ENCODE assay signal across 15 cellular contexts in genomic region chr7:75773958-75774357, GRCh38. TPM values are rescaled to one million over a fixed set of nuclear protein-coding genes. Genes with fewer than 3 reads are reported as not detected.
DNase-seq lines count a peak whose midpoint lies in the region; ATAC-seq, FAIRE-seq and TF ChIP-seq lines count a peak whose summit lies in the region.
"Not testable (repeated sequence)": the region's sequence is repeated elsewhere in the genome, so short reads cannot be mapped to it uniquely, and the experiment has no call there.
"Had no signal": no experiment of that assay in that cellular context is flagged by ENCODE, and none has a peak within 500 bp of the region (broad histone marks: within the 10 kb centered on the region; RNA-seq: fewer than 3 reads in every experiment).

No MANE protein-coding gene starts in this region.

- not testable (repeated sequence) for H4K20me1 ChIP-seq in K562 (replicated peaks; ENCODE audit: control insufficient read depth, insufficient read depth, low read length)

- BruUV-seq in K562 (replicated peaks; lab: Mats Ljungman, UMichigan), result not testable (repeated sequence)

- H3K4me1 Mint-ChIP-seq in WTC11, result peaks cover 19% of the 10 kb centered on the region
- peaks cover 38% of the 10 kb centered on the region for H3K4me1 Mint-ChIP-seq in stimulated activated naive CD8-positive, alpha-beta T cell treated with anti-CD3 and anti-CD28 coated beads, Interleukin-15, Interleukin-2, amounts not matched to agents 100 ng/mL and 50 ng/mL, for 24 hours (ENCODE audit: low read depth)

- H3K27ac Mint-ChIP-seq in WTC11, result peak overlapping the region; percentile 76; the same call in 1 of the 2 replicates
- peak overlapping the region; percentile 58 for H3K27ac Mint-ChIP-seq in stimulated activated naive CD8-positive, alpha-beta T cell treated with anti-CD3 and anti-CD28 coated beads, Interleukin-15, Interleukin-2, amounts not matched to agents 100 ng/mL and 50 ng/mL, for 24 hours

- H2AFZ ChIP-seq in K562 (ENCODE audit: low read depth, low read length), result peak overlapping the region; percentile 52; the same call in 1 of the 2 replicates

- H3K27ac ChIP-seq in HEK293 (ENCODE audit: extremely low read depth, low read depth, low read length); K562 (ENCODE audit: extremely low read depth, low read depth, low read length): not testable (repeated sequence)

- not testable (repeated sequence) for H3K27me3 ChIP-seq in K562 (ENCODE audit: control insufficient read depth in 2 of 2, insufficient read depth in 2 of 2, low read length in 2 of 2); bronchial epithelial cell (ENCODE audit: control insufficient read depth, insufficient read depth, low read length)

- not testable (repeated sequence) for H3K36me3 ChIP-seq in HEK293 (ENCODE audit: control insufficient read depth in 2 of 2, insufficient read depth in 1 of 2, low read length in 2 of 2); K562 (ENCODE audit: control insufficient read depth, insufficient read depth, low read length); bronchial epithelial cell (ENCODE audit: control insufficient read depth, insufficient read depth, low read length)

- not testable (repeated sequence) for H3K4me3 ChIP-seq in HEK293 (ENCODE audit: low read depth, low read length); K562; bronchial epithelial cell (ENCODE audit: low read depth, low read length)

- H3K4me3 Mint-ChIP-seq in WTC11; stimulated activated naive CD8-positive, alpha-beta T cell treated with anti-CD3 and anti-CD28 coated beads, Interleukin-15, Interleukin-2, amounts not matched to agents 100 ng/mL and 50 ng/mL, for 24 hours: not testable (repeated sequence)

- ATAC-seq in WTC11, K562: not testable (repeated sequence)

- TF ChIP-seq CTCF in HEK293 (tag by site-specific recombination; IDR thresholded peaks at IDR 0.05); WTC11 (IDR thresholded peaks at IDR 0.05); K562 (IDR thresholded peaks at IDR 0.05 in 2 of 3, conservative IDR thresholded peaks at IDR 0.05 in 1 of 3; ENCODE audit: insufficient read depth in 2 of 3, low read depth in 1 of 3, low read length in 3 of 3); bronchial epithelial cell (IDR thresholded peaks at IDR 0.05; ENCODE audit: insufficient read depth, low read length, severe bottlenecking): not testable (repeated sequence)

- TF ChIP-seq POLR2A in K562 (conservative IDR thresholded peaks at IDR 0.05), result not testable (repeated sequence)

- not testable (repeated sequence) for H3K9me3 Mint-ChIP-seq in WTC11; stimulated activated naive CD8-positive, alpha-beta T cell treated with anti-CD3 and anti-CD28 coated beads, Interleukin-15, Interleukin-2, amounts not matched to agents 100 ng/mL and 50 ng/mL, for 24 hours

- CTCF ChIA-PET in HEK293 (lab: Yijun Ruan, JAX), result interaction anchor here (0.7 kb wide), 2 partner anchors 92 to 246 kb away, joined by 3 read pairs; no protein-coding TSS in a partner anchor
- CTCF ChIA-PET in WTC11 (lab: Charles Lee); K562 (lab: Yijun Ruan, JAX; ENCODE audit: low intra/inter-chr PET ratio): not testable (repeated sequence)

- peak; percentile 10 for DNase-seq in RPMI7951 (ENCODE audit: low read depth)
- not testable (repeated sequence) for DNase-seq in WTC11 (ENCODE audit: low spot score); K562 (ENCODE audit: extremely low read depth in 1 of 4, low spot score in 3 of 4)
- DNase-seq in bronchial epithelial cell (ENCODE audit: low read depth), result peak; percentile 44
- peak; percentile 24 for DNase-seq in iris pigment epithelial cell (ENCODE audit: low read depth)

- H3K9ac ChIP-seq in K562 (ENCODE audit: insufficient read depth in 1 of 2, low read depth in 2 of 2, low read length in 2 of 2), result not testable (repeated sequence)

- not testable (repeated sequence) for H3K4me2 ChIP-seq in K562 (ENCODE audit: insufficient read depth, low read length)

- not testable (repeated sequence) for H3K79me2 ChIP-seq in K562 (ENCODE audit: control insufficient read depth, insufficient read depth, low read length)

- not testable (repeated sequence) for H3K4me1 ChIP-seq in HEK293 (ENCODE audit: control insufficient read depth, insufficient read depth, low read length)
- H3K4me1 ChIP-seq in K562 (replicated peaks in 1 of 2; ENCODE audit: control insufficient read depth in 2 of 2, insufficient read depth in 2 of 2, low read length in 2 of 2), result peaks cover 13 to 22% of the 10 kb centered on the region in 2 experiments

- TF ChIP-seq RAD21 in K562 (CRISPR knock-in tag; conservative IDR thresholded peaks at IDR 0.05 in 1 of 2, IDR thresholded peaks at IDR 0.05 in 1 of 2), result not testable (repeated sequence)

- FAIRE-seq in K562 (lab: Jason Lieb, UNC); bronchial epithelial cell (lab: Jason Lieb, UNC): not testable (repeated sequence)

- not testable (repeated sequence) for H3K9me1 ChIP-seq in K562 (ENCODE audit: control insufficient read depth, insufficient read depth, low read length)

- POLR2A ChIA-PET in HEK293 (lab: Yijun Ruan, JAX); WTC11 (lab: Charles Lee): not testable (repeated sequence)
- POLR2A ChIA-PET in K562 (lab: Yijun Ruan, JAX), result interaction anchor here (0.8 to 1.3 kb wide), 3 partner anchors 9 to 108 kb away, joined by 3 to 8 read pairs (median 3); no protein-coding TSS in a partner anchor

- H3K27me3 Mint-ChIP-seq in WTC11 (ENCODE audit: low read depth); stimulated activated naive CD8-positive, alpha-beta T cell treated with anti-CD3 and anti-CD28 coated beads, Interleukin-15, Interleukin-2, amounts not matched to agents 100 ng/mL and 50 ng/mL, for 24 hours: not testable (repeated sequence)

- 81% methylated on average over 6 of the region's 6 CpGs for WGBS in K562 (ENCODE audit: insufficient coverage, low coverage, missing lambda C conversion rate)

- intact Hi-C loops in K562 (cut with micrococcal nuclease), result loop anchor here (5.0 kb wide), 1 partner anchor 68 kb away; no protein-coding TSS in a partner anchor

- not testable (repeated sequence) for H3K9me3 ChIP-seq in HEK293 (ENCODE audit: control insufficient read depth, insufficient read depth, low read depth, low read length); K562 (replicated peaks; ENCODE audit: control insufficient read depth, insufficient read depth, low read depth, low read length)

- in situ Hi-C loops in K562 (cut with MboI), result loop anchor here (25.0 kb wide), 1 partner anchor 863 kb away; the partner anchor contains the start of gene POMZP3

- H3K36me3 Mint-ChIP-seq in WTC11; stimulated activated naive CD8-positive, alpha-beta T cell treated with anti-CD3 and anti-CD28 coated beads, Interleukin-15, Interleukin-2, amounts not matched to agents 100 ng/mL and 50 ng/mL, for 24 hours (ENCODE audit: low read depth): not testable (repeated sequence)

- not testable (repeated sequence) for TF ChIP-seq EP300 in K562 (IDR thresholded peaks at IDR 0.05; ENCODE audit: low read length)

RNA-seq across cellular contexts. Expression of gene CCL26, which starts 1.9 kb away (rescaled TPM):
- 0.36 and 0.78 TPM in 2 replicates for total RNA-seq in RPMI7951 (2014; rRNA removed; shearing (Covaris generic))
- 9.8 to 19.5 TPM (median 18.5 TPM) in 3 replicates for total RNA-seq in WTC11 (2021)
- 1.6 TPM in 1 of 2 replicates, not detected in the other for total RNA-seq in K562 (2011; cell fraction: chromatin; rRNA removed; ENCODE audit: low replicate concordance)
- total RNA-seq in K562 (2011; cell fraction: nucleolus; rRNA removed), result 1.3 and 3.2 TPM in 2 replicates
- total RNA-seq in K562 (2011; cell fraction: nucleoplasm; rRNA removed), result 3.0 TPM in 1 of 2 replicates, not detected in the other
- 3.0 and 9.1 TPM in 2 replicates for total RNA-seq in K562 (2014; rRNA removed)
- total RNA-seq in K562 (2014; rRNA removed; fragmentation: Illumina TruSeq; extraction: Trizol), result 5.9 and 8.9 TPM in 2 replicates
- 8.2 and 9.1 TPM in 2 replicates for total RNA-seq in K562 (2015; rRNA removed; fragmentation: Illumina TruSeq; extraction: Trizol)
- 8.1 and 8.4 TPM in 2 replicates for total RNA-seq in K562 (2021)
- polyA plus RNA-seq in K562 (2011; rRNA removed), result 1.3 and 2.3 TPM in 2 replicates
- polyA plus RNA-seq in K562 (2011; cell fraction: cytosol; rRNA removed), result 0.91 and 3.8 TPM in 2 replicates
- polyA plus RNA-seq in K562 (2011; cell fraction: nucleus; rRNA removed), result 1.4 TPM in 1 of 2 replicates, not detected in the other
- polyA plus RNA-seq in K562 (2012), result 1.5 and 7.1 TPM in 2 replicates
- 5.5 and 7.2 TPM in 2 replicates for polyA plus RNA-seq in K562 (2014; fragmentation: Illumina TruSeq; extraction: Trizol)
- polyA plus RNA-seq in K562 (2014; fragmentation: Nextera tagmentation; extraction: Ambion mirVana), result 10 to 100 TPM; 21.8 to 26.8 TPM
- polyA plus RNA-seq in K562 (2014; rRNA removed), result 4.9 and 7.1 TPM in 2 replicates
- 1.8 TPM in 1 of 2 replicates, not detected in the other for polyA minus RNA-seq in K562 (2011; rRNA and poly(A)+ RNA removed)
- polyA minus RNA-seq in K562 (2011; cell fraction: cytosol; rRNA and poly(A)+ RNA removed), result not detected in 2 replicates
- polyA minus RNA-seq in K562 (2011; cell fraction: nucleus; rRNA and poly(A)+ RNA removed), result not detected in 2 replicates
- total RNA-seq in bronchial epithelial cell, result not detected in 2 replicates
- total RNA-seq: Calu3; CD4-positive, alpha-beta memory T cell; Daoy; GM23248 had no signal
- polyA plus RNA-seq: CD4-positive, alpha-beta memory T cell had no signal

RNA-seq across cellular contexts. Expression of gene HIP1, which starts 35.2 kb away (rescaled TPM):
- 20.9 and 22.9 TPM in 2 replicates for total RNA-seq in RPMI7951 (2014; rRNA removed; shearing (Covaris generic))
- total RNA-seq in WTC11 (2021) (75.8 to 86.3 TPM (median 85.0 TPM) in 3 replicates), K562 (2014; rRNA removed) (5.8 and 9.1 TPM in 2 replicates), K562 (2014; rRNA removed; fragmentation: Illumina TruSeq; extraction: Trizol) (7.7 and 8.3 TPM in 2 replicates), K562 (2015; rRNA removed; fragmentation: Illumina TruSeq; extraction: Trizol) (9.5 and 10.4 TPM in 2 replicates), K562 (2021) (13.7 and 14.3 TPM in 2 replicates), bronchial epithelial cell (3.2 and 5.2 TPM in 2 replicates)
- total RNA-seq in K562 (2011; cell fraction: chromatin; rRNA removed; ENCODE audit: low replicate concordance), result 47.3 and 47.4 TPM in 2 replicates
- 26.8 and 28.3 TPM in 2 replicates for total RNA-seq in K562 (2011; cell fraction: nucleolus; rRNA removed)
- total RNA-seq in K562 (2011; cell fraction: nucleoplasm; rRNA removed), result 37.8 and 39.5 TPM in 2 replicates
- polyA plus RNA-seq in K562 (2011; rRNA removed) (8.5 and 12.3 TPM in 2 replicates), K562 (2014; fragmentation: Illumina TruSeq; extraction: Trizol) (11.8 and 12.1 TPM in 2 replicates), K562 (2014; fragmentation: Nextera tagmentation; extraction: Ambion mirVana) (1 to 10 TPM; 2.4 to 2.6 TPM), K562 (2014; rRNA removed) (8.4 and 9.5 TPM in 2 replicates)
- polyA plus RNA-seq in K562 (2011; cell fraction: cytosol; rRNA removed), result 10.5 and 17.5 TPM in 2 replicates
- 5.7 and 6.4 TPM in 2 replicates for polyA plus RNA-seq in K562 (2011; cell fraction: nucleus; rRNA removed)
- 9.7 and 26.7 TPM in 2 replicates for polyA plus RNA-seq in K562 (2012)
- 15.6 and 28.2 TPM in 2 replicates for polyA minus RNA-seq in K562 (2011; rRNA and poly(A)+ RNA removed)
- 11.2 and 13.2 TPM in 2 replicates for polyA minus RNA-seq in K562 (2011; cell fraction: cytosol; rRNA and poly(A)+ RNA removed)
- polyA minus RNA-seq in K562 (2011; cell fraction: nucleus; rRNA and poly(A)+ RNA removed), result 3.8 and 5.5 TPM in 2 replicates

RNA-seq across cellular contexts. Expression of gene CCL24, which starts 39.6 kb away (rescaled TPM):
- total RNA-seq in RPMI7951 (2014; rRNA removed; shearing (Covaris generic)), result not detected in 2 replicates
- total RNA-seq in WTC11 (2021), result not detected in 3 replicates
- total RNA-seq in K562 (2011; cell fraction: chromatin; rRNA removed; ENCODE audit: low replicate concordance), result 2.5 TPM in 1 of 2 replicates, not detected in the other
- 2.9 and 3.2 TPM in 2 replicates for total RNA-seq in K562 (2011; cell fraction: nucleolus; rRNA removed)
- total RNA-seq in K562 (2011; cell fraction: nucleoplasm; rRNA removed), result 2.6 TPM in 1 of 2 replicates, not detected in the other
- total RNA-seq in K562 (2014; rRNA removed), result 0.45 and 1.0 TPM in 2 replicates
- 0.38 and 0.58 TPM in 2 replicates for total RNA-seq in K562 (2014; rRNA removed; fragmentation: Illumina TruSeq; extraction: Trizol)
- total RNA-seq in K562 (2015; rRNA removed; fragmentation: Illumina TruSeq; extraction: Trizol), result 1.8 TPM in 2 replicates
- 0.45 and 0.80 TPM in 2 replicates for total RNA-seq in K562 (2021)
- 1.1 and 3.6 TPM in 2 replicates for polyA plus RNA-seq in K562 (2011; rRNA removed)
- polyA plus RNA-seq in K562 (2011; cell fraction: cytosol; rRNA removed), result 1.7 and 10.5 TPM in 2 replicates
- polyA plus RNA-seq in K562 (2011; cell fraction: nucleus; rRNA removed), result 2.2 TPM in 1 of 2 replicates, not detected in the other
- polyA plus RNA-seq in K562 (2012), result 0.92 and 1.1 TPM in 2 replicates
- 1.0 TPM in 2 replicates for polyA plus RNA-seq in K562 (2014; fragmentation: Illumina TruSeq; extraction: Trizol)
- polyA plus RNA-seq in K562 (2014; fragmentation: Nextera tagmentation; extraction: Ambion mirVana), result under 1 TPM in 1 of 2 experiments, not detected in 1; 0.85 TPM
- polyA plus RNA-seq in K562 (2014; rRNA removed), result 0.77 and 1.3 TPM in 2 replicates
- polyA minus RNA-seq in K562 (2011; rRNA and poly(A)+ RNA removed), result 0.42 and 2.8 TPM in 2 replicates
- not detected in 2 replicates for polyA minus RNA-seq in K562 (2011; cell fraction: cytosol; rRNA and poly(A)+ RNA removed)
- polyA minus RNA-seq in K562 (2011; cell fraction: nucleus; rRNA and poly(A)+ RNA removed), result not detected in 2 replicates
- not detected in 2 replicates for total RNA-seq in bronchial epithelial cell
- total RNA-seq: A673; CD4-positive, alpha-beta memory T cell; Daoy; GM23248; H4; H9 had no signal
- polyA plus RNA-seq: BJ; CD4-positive, alpha-beta memory T cell; GM23248 had no signal
